3 cellular contexts compared by ENCODE assay signal in the genomic region with DNA sequence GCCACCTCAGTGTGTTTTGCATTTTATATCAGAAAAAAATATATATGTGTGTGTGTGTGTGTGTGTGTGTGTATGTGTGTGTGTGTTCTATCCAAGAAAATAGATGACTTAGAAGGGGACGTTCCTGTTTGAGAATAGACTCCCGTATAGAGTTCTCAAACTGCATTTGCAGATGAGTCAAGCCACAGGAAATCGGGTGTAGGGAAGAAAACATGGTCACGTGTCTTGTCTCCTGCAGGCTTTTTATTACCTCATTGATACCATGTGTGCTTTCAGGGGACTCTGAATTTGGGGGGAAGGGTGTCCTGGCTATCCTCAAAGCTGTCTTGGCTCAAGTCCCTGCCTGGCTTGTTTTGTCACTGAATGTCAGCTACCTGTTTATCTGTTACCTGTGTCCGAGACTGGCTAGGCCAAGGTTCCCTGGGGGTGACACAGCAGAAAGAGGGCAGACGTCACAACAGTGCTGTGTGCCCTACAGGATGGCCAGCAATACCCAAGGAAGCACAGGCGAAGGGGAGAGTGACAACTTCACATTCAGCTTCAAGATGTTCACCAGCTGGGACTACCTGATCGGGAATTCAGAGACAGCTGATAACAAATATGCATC.
TF ChIP-seq lines count a peak whose summit lies in the region.

No MANE protein-coding gene starts in this region.

TF ChIP-seq in SK-N-SH, 30 proteins besides CTCF, POLR2A, EP300 and RAD21:
- no peak for TF ChIP-seq RXRA (IDR thresholded peaks at IDR 0.05; ENCODE audit: borderline replicate concordance, low read depth)
- TF ChIP-seq, protein P1, sequence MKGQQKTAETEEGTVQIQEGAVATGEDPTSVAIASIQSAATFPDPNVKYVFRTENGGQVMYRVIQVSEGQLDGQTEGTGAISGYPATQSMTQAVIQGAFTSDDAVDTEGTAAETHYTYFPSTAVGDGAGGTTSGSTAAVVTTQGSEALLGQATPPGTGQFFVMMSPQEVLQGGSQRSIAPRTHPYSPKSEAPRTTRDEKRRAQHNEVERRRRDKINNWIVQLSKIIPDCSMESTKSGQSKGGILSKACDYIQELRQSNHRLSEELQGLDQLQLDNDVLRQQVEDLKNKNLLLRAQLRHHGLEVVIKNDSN (IDR thresholded peaks at IDR 0.05; ENCODE audit: borderline replicate concordance, low read depth), result peak; percentile 29; the same call in 1 of the 2 replicates

TF ChIP-seq in SK-N-SH treated with all-trans-retinoic acid at 6 μM for 48 hours, 23 proteins besides CTCF, POLR2A, EP300 and RAD21:
- TF ChIP-seq ARNTL (CRISPR knock-in tag; IDR thresholded peaks at IDR 0.05; ENCODE audit: borderline replicate concordance, low read depth) (no peak), ZNF70 (CRISPR knock-in tag; IDR thresholded peaks at IDR 0.05) (no peak)
- TF ChIP-seq, protein P2, sequence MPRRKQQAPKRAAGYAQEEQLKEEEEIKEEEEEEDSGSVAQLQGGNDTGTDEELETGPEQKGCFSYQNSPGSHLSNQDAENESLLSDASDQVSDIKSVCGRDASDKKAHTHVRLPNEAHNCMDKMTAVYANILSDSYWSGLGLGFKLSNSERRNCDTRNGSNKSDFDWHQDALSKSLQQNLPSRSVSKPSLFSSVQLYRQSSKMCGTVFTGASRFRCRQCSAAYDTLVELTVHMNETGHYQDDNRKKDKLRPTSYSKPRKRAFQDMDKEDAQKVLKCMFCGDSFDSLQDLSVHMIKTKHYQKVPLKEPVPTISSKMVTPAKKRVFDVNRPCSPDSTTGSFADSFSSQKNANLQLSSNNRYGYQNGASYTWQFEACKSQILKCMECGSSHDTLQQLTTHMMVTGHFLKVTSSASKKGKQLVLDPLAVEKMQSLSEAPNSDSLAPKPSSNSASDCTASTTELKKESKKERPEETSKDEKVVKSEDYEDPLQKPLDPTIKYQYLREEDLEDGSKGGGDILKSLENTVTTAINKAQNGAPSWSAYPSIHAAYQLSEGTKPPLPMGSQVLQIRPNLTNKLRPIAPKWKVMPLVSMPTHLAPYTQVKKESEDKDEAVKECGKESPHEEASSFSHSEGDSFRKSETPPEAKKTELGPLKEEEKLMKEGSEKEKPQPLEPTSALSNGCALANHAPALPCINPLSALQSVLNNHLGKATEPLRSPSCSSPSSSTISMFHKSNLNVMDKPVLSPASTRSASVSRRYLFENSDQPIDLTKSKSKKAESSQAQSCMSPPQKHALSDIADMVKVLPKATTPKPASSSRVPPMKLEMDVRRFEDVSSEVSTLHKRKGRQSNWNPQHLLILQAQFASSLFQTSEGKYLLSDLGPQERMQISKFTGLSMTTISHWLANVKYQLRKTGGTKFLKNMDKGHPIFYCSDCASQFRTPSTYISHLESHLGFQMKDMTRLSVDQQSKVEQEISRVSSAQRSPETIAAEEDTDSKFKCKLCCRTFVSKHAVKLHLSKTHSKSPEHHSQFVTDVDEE (CRISPR knock-in tag; IDR thresholded peaks at IDR 0.05), result no peak

TF ChIP-seq in H1, 55 proteins besides CTCF, POLR2A, EP300 and RAD21:
- TF ChIP-seq, protein P3, sequence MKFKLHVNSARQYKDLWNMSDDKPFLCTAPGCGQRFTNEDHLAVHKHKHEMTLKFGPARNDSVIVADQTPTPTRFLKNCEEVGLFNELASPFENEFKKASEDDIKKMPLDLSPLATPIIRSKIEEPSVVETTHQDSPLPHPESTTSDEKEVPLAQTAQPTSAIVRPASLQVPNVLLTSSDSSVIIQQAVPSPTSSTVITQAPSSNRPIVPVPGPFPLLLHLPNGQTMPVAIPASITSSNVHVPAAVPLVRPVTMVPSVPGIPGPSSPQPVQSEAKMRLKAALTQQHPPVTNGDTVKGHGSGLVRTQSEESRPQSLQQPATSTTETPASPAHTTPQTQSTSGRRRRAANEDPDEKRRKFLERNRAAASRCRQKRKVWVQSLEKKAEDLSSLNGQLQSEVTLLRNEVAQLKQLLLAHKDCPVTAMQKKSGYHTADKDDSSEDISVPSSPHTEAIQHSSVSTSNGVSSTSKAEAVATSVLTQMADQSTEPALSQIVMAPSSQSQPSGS (IDR thresholded peaks at IDR 0.05; ENCODE audit: low read length), result no peak
- TF ChIP-seq CHD1 (IDR thresholded peaks at IDR 0.05; ENCODE audit: low read depth, low read length) (no peak), KDM4A (IDR thresholded peaks at IDR 0.05; ENCODE audit: low read depth, low read length, severe bottlenecking) (no peak), SP1 (IDR thresholded peaks at IDR 0.05; ENCODE audit: low read depth, low read length) (no peak), PHF8 (conservative IDR thresholded peaks at IDR 0.05; ENCODE audit: low read depth, low read length) (no peak), POU5F1 (IDR thresholded peaks at IDR 0.05; ENCODE audit: low read depth, low read length) (no peak), SAP30 (IDR thresholded peaks at IDR 0.05; ENCODE audit: insufficient read depth, insufficient replicate concordance, low read length) (no peak), GTF2F1 (IDR thresholded peaks at IDR 0.05; ENCODE audit: borderline replicate concordance, low read depth, low read length) (no peak), FOSL1 (IDR thresholded peaks at IDR 0.05; ENCODE audit: insufficient read depth, low read depth, low read length) (no peak), HDAC2 (IDR thresholded peaks at IDR 0.05; ENCODE audit: borderline replicate concordance in 1 of 2, low read depth in 2 of 2, low read length in 2 of 2) (no peak), SP2 (IDR thresholded peaks at IDR 0.05; ENCODE audit: low read length) (no peak)
- TF ChIP-seq, protein P4, sequence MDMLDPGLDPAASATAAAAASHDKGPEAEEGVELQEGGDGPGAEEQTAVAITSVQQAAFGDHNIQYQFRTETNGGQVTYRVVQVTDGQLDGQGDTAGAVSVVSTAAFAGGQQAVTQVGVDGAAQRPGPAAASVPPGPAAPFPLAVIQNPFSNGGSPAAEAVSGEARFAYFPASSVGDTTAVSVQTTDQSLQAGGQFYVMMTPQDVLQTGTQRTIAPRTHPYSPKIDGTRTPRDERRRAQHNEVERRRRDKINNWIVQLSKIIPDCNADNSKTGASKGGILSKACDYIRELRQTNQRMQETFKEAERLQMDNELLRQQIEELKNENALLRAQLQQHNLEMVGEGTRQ (IDR thresholded peaks at IDR 0.05; ENCODE audit: low read length), result no peak
TF ChIP-seq in H1: peak in this region for 0.
